Comparison of ENCODE assay signal across 7 cellular contexts in the genomic region with DNA sequence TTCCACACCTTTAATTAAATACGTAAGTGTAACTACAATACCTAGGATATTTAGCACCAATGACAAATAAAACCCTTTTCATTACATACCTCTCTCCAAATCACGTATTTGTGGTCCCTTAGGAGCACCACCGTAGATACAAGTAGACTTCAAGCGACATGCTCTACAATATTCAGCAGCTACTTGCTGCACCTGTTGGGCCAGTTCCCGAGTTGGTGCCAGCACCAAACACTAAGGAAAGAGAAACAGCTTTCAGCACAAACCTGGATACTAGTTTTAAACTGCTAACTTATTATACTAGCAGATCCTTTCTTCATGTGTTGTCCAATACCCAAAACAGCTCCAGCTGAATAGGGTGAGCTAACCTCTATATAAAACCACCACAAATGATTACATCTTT. TPM values are rescaled to one million over a fixed set of nuclear protein-coding genes. Genes with fewer than 3 reads are reported as not detected.
DNase-seq lines count a peak whose midpoint lies in the region; ATAC-seq, FAIRE-seq and TF ChIP-seq lines count a peak whose summit lies in the region.
"Had no signal": no experiment of that assay in that cellular context is flagged by ENCODE, and none has a peak within 500 bp of the region (broad histone marks: within the 10 kb centered on the region; RNA-seq: fewer than 3 reads in every experiment).

No MANE protein-coding gene starts in this region.

- no peaks in the 10 kb centered on the region for H3K27me3 ChIP-seq in CD4-positive, CD25-positive, alpha-beta regulatory T cell (ENCODE audit: control insufficient read depth, insufficient read depth, low read length)
- peaks cover 0 to 1% of the 10 kb centered on the region in 2 donors for H3K27me3 ChIP-seq in aorta (ENCODE audit: control insufficient read depth in 1 of 2, insufficient read depth in 2 of 2, low read length in 1 of 2)

- no peak for ATAC-seq in CD4-positive, CD25-positive, alpha-beta regulatory T cell (ENCODE audit: low read depth in 2 of 2)
- no peak for ATAC-seq in T-helper 17 cell
- no peak for ATAC-seq in memory B cell (ENCODE audit: low read depth)
- ATAC-seq in aorta (ENCODE audit: low FRiP score): no peak

- no peaks in the 10 kb centered on the region for H3K9me3 ChIP-seq in CD4-positive, CD25-positive, alpha-beta regulatory T cell (ENCODE audit: control insufficient read depth in 2 of 2, low read length in 2 of 2)
- H3K9me3 ChIP-seq in T-helper 17 cell (ENCODE audit: control insufficient read depth, low read length, poor library complexity, severe bottlenecking): no peaks in the 10 kb centered on the region
- H3K9me3 ChIP-seq in aorta (ENCODE audit: control insufficient read depth, low read length): no peaks in the 10 kb centered on the region

- H3K36me3 Mint-ChIP-seq in CD4-positive, CD25-positive, alpha-beta regulatory T cell: peaks cover 75% of the 10 kb centered on the region
- H3K36me3 Mint-ChIP-seq in T-helper 17 cell (ENCODE audit: low read depth): peaks cover 24% of the 10 kb centered on the region
- peaks cover 48% of the 10 kb centered on the region for H3K36me3 Mint-ChIP-seq in memory B cell

- TF ChIP-seq POLR2A in GM12891 (IDR thresholded peaks at IDR 0.05; ENCODE audit: low read depth, low read length): no peak

- H3K4me1 Mint-ChIP-seq in CD4-positive, CD25-positive, alpha-beta regulatory T cell: peaks cover 26 to 79% (median 66%) of the 10 kb centered on the region in 4 donors
- H3K4me1 Mint-ChIP-seq in T-helper 17 cell: peaks cover 71% of the 10 kb centered on the region
- H3K4me1 Mint-ChIP-seq in memory B cell: peaks cover 40% of the 10 kb centered on the region

- H3K9me3 Mint-ChIP-seq in CD4-positive, CD25-positive, alpha-beta regulatory T cell: peaks cover 0 to 5% (median 0%) of the 10 kb centered on the region in 7 donors
- no peaks in the 10 kb centered on the region for H3K9me3 Mint-ChIP-seq in memory B cell

- no peak for DNase-seq in CD4-positive, CD25-positive, alpha-beta regulatory T cell
- DNase-seq in T-helper 17 cell (no peak), memory B cell (ENCODE audit: low spot score in 2 of 2) (no peak), aorta (no peak), putamen (ENCODE audit: low spot score) (no peak), GM12891 (ENCODE audit: insufficient read length, low spot score) (no peak)
- DNase-seq: GOT3 had no signal

- peaks cover 44% of the 10 kb centered on the region for H3K4me1 ChIP-seq in CD4-positive, CD25-positive, alpha-beta regulatory T cell (ENCODE audit: control insufficient read depth, insufficient read depth, low read length, poor library complexity, severe bottlenecking)
- H3K4me1 ChIP-seq in aorta (ENCODE audit: control insufficient read depth in 1 of 2, insufficient read depth in 2 of 2, low read length in 2 of 2): no peaks in the 10 kb centered on the region

- H3K27me3 Mint-ChIP-seq in CD4-positive, CD25-positive, alpha-beta regulatory T cell: peaks cover 23% of the 10 kb centered on the region
- H3K27me3 Mint-ChIP-seq in T-helper 17 cell: no peaks in the 10 kb centered on the region
- H3K27me3 Mint-ChIP-seq in memory B cell: no peaks in the 10 kb centered on the region

- WGBS in aorta, 2 donors: 61 to 70% methylated on average over 5 of the region's 5 CpGs

- H3K27ac ChIP-seq in CD4-positive, CD25-positive, alpha-beta regulatory T cell (ENCODE audit: insufficient read depth, low read length, poor library complexity, severe bottlenecking): peak overlapping the region; percentile 99
- no peak overlapping the region for H3K27ac ChIP-seq in aorta (ENCODE audit: low read depth in 1 of 2, low read length in 2 of 2)

- intact Hi-C loops in aorta (cut with DNase I): loop anchor here in 1 of 2 donors (10.0 kb wide), 1 partner anchor 359 kb away; no protein-coding TSS in a partner anchor

- peak overlapping the region; percentile 35 to 98 (median 68) for H3K4me3 Mint-ChIP-seq in CD4-positive, CD25-positive, alpha-beta regulatory T cell
- peak overlapping the region; percentile 99 for H3K4me3 Mint-ChIP-seq in T-helper 17 cell
- no peak overlapping the region for H3K4me3 Mint-ChIP-seq in memory B cell

- FAIRE-seq in GM12891 (lab: Jason Lieb, UNC): no peak

- H3K36me3 ChIP-seq in CD4-positive, CD25-positive, alpha-beta regulatory T cell (ENCODE audit: control insufficient read depth, insufficient read depth, low read length): peaks cover 67% of the 10 kb centered on the region
- peaks cover 12% of the 10 kb centered on the region in 2 donors for H3K36me3 ChIP-seq in aorta (ENCODE audit: control insufficient read depth in 1 of 2, insufficient read depth in 2 of 2, low read length in 1 of 2)

- H3K4me3 ChIP-seq in CD4-positive, CD25-positive, alpha-beta regulatory T cell (ENCODE audit: low read depth, low read length): peak overlapping the region; percentile 100
- H3K4me3 ChIP-seq in aorta (ENCODE audit: low read length in 2 of 2): peak overlapping the region in 1 of 2 donors; percentile 62

- peak overlapping the region in 2 of 3 donors; percentile 5 to 100 for H3K27ac Mint-ChIP-seq in CD4-positive, CD25-positive, alpha-beta regulatory T cell
- H3K27ac Mint-ChIP-seq in T-helper 17 cell (peak overlapping the region; percentile 100), memory B cell (peak overlapping the region; percentile 88)

TF ChIP-seq in GM12891, 5 proteins besides CTCF, POLR2A, EP300 and RAD21:
- no peak for TF ChIP-seq PAX5 (IDR thresholded peaks at IDR 0.05; ENCODE audit: insufficient read depth, low read length, severe bottlenecking)
- no peak for TF ChIP-seq POLR2AphosphoS5 (IDR thresholded peaks at IDR 0.05; ENCODE audit: low read depth, low read length)
- no peak for TF ChIP-seq SPI1 (IDR thresholded peaks at IDR 0.05; ENCODE audit: low read depth, low read length)
- no peak for TF ChIP-seq POU2F2 (IDR thresholded peaks at IDR 0.05; ENCODE audit: low read depth, low read length)
- no peak for TF ChIP-seq TAF1 (IDR thresholded peaks at IDR 0.05; ENCODE audit: low read depth, low read length)

RNA-seq across cellular contexts. Expression of a gene that starts 2.7 kb away (rescaled TPM):
- total RNA-seq in CD4-positive, CD25-positive, alpha-beta regulatory T cell: 2,976 TPM
- polyA plus RNA-seq in CD4-positive, CD25-positive, alpha-beta regulatory T cell: 1,000 to 10,000 TPM in 3 of 4 donors, 100 to 1,000 TPM in 1; 887 to 1,222 (median 1,070) TPM
- total RNA-seq in T-helper 17 cell (1,000 to 10,000 TPM; 2,533 to 2,679 TPM), aorta (100 to 1,000 TPM; 901 to 936 TPM)
- 100 to 1,000 TPM; 213 to 952 TPM for polyA plus RNA-seq in aorta
- polyA plus RNA-seq in GM12891 (2012; ENCODE audit: low read depth, missing spikeins): 455 TPM

RNA-seq across cellular contexts. Expression of a gene that starts 3.4 kb away (rescaled TPM):
- 173 TPM for total RNA-seq in CD4-positive, CD25-positive, alpha-beta regulatory T cell
- polyA plus RNA-seq in CD4-positive, CD25-positive, alpha-beta regulatory T cell: 10 to 100 TPM in 3 of 4 donors, 1 to 10 TPM in 1; 9.2 to 11.6 (median 10.8) TPM
- total RNA-seq in T-helper 17 cell: 100 to 1,000 TPM; 130 to 143 TPM
- 10 to 100 TPM; 39.7 to 49.8 TPM for total RNA-seq in aorta
- 10 to 100 TPM; 22.7 to 96.4 TPM for polyA plus RNA-seq in aorta
- polyA plus RNA-seq in GM12891 (2012; ENCODE audit: low read depth, missing spikeins): 24.2 TPM

RNA-seq across cellular contexts. Expression of a gene that starts 6.5 kb away (rescaled TPM):
- total RNA-seq in CD4-positive, CD25-positive, alpha-beta regulatory T cell: 49.3 TPM
- 10 to 100 TPM; 10.2 to 11.1 (median 10.2) TPM for polyA plus RNA-seq in CD4-positive, CD25-positive, alpha-beta regulatory T cell
- 10 to 100 TPM; 37.1 to 39.0 TPM for total RNA-seq in T-helper 17 cell
- total RNA-seq in aorta: 10 to 100 TPM; 12.8 to 20.6 TPM
- 10 to 100 TPM; 10.0 to 19.2 TPM for polyA plus RNA-seq in aorta
- 10.8 TPM for polyA plus RNA-seq in GM12891 (2012; ENCODE audit: low read depth, missing spikeins)

RNA-seq across cellular contexts. Expression of a gene that starts 54.4 kb away (rescaled TPM):
- total RNA-seq in CD4-positive, CD25-positive, alpha-beta regulatory T cell: 0.67 TPM
- not detected for polyA plus RNA-seq in CD4-positive, CD25-positive, alpha-beta regulatory T cell
- total RNA-seq in T-helper 17 cell (1 to 10 TPM; 1.0 to 1.4 TPM), aorta (10 to 100 TPM; 13.0 to 29.8 TPM)
- polyA plus RNA-seq in aorta: 10 to 100 TPM; 12.0 TPM
- 2.0 TPM for polyA plus RNA-seq in GM12891 (2012; ENCODE audit: low read depth, missing spikeins)
